In the genomic region with DNA sequence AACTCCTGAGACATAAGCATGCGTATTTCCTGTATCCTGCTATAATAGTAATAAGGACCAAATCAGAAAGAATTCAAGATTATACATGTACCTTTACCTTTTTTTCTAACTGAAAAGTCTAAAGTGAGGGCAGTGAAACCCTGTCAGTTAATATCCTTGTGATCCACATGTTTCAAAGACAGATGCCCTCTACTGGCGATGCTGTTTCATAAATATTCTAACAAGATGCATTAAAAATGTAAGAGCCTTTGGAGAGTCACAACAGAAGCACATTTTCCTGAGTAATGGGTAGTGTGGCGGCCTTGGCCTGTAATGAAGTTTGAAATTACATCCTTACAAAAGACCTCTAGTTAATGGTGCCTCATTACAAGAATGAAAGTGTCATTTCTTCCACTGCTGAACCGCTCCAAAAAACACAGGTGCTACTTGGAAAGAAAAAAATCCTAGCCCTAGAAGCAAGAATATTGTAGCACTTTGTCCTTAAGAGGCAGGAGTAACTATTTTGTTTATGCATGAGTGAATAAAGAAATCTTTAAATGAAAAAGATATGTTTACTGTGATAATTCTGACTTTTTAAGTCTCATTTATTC, we compare ENCODE assay signal across 8 cellular contexts.
A peak's percentile ranks its signal among the peaks of the same experiment; 100 is the strongest.
DNase-seq lines count a peak whose midpoint lies in the region; ATAC-seq and TF ChIP-seq lines count a peak whose summit lies in the region.

No MANE protein-coding gene starts in this region.

- no peaks in the 10 kb centered on the region for H3K9me3 ChIP-seq in breast epithelium

- TF ChIP-seq CTCF in GM06990 (IDR thresholded peaks at IDR 0.05; ENCODE audit: insufficient read depth, low read length, poor library complexity, severe bottlenecking) (peak; percentile 69), breast epithelium (IDR thresholded peaks at IDR 0.05) (peak in 2 of 3 donors; percentile 17 to 19)

- ATAC-seq in HG03108 (IDR thresholded peaks at IDR 0.05; ENCODE audit: unreplicated experiment) (no peak), GM19328 (IDR thresholded peaks at IDR 0.05; ENCODE audit: unreplicated experiment) (no peak), GM19467 (IDR thresholded peaks at IDR 0.05; ENCODE audit: unreplicated experiment) (no peak)

- DNase-seq in AG08395 (ENCODE audit: low spot score) (peak; percentile 35), GM06990 (ENCODE audit: extremely low read depth, insufficient read length) (no peak), NCI-H226 (peak; percentile 20), breast epithelium (ENCODE audit: low spot score in 2 of 2) (no peak), medulla oblongata (ENCODE audit: extremely low spot score) (peak; percentile 63)

- H3K4me3 ChIP-seq in GM06990 (replicated peaks; ENCODE audit: low read depth, low read length) (no peak overlapping the region), breast epithelium (no peak overlapping the region)

- H3K4me1 ChIP-seq in breast epithelium = no peaks in the 10 kb centered on the region

- no peaks in the 10 kb centered on the region for H3K36me3 ChIP-seq in GM06990 (ENCODE audit: control insufficient read depth, insufficient read depth, low read length)
- H3K36me3 ChIP-seq in breast epithelium = no peaks in the 10 kb centered on the region

- no peaks in the 10 kb centered on the region for H3K27me3 ChIP-seq in GM06990 (replicated peaks; ENCODE audit: control insufficient read depth, insufficient read depth, low read length)
- no peaks in the 10 kb centered on the region for H3K27me3 ChIP-seq in breast epithelium

- intact Hi-C loops in breast epithelium (cut with DNase I; ENCODE audit: low total_unique reads) = loop anchor here (5.0 kb wide), 1 partner anchor 1326 kb away; a partner anchor contains a TSS

- H3K27ac ChIP-seq in breast epithelium = no peak overlapping the region

- no peak for TF ChIP-seq POLR2A in breast epithelium (IDR thresholded peaks at IDR 0.05)

Comparison
In these comparisons a context has a peak if more than half of its experiments do, and no peak if none do; other contexts are left out.
1. DNase-seq: peak in AG08395 (single experiment), NCI-H226 (single experiment) and medulla oblongata (single experiment); none in GM06990 (single experiment) and breast epithelium (0 of 2).